In the genomic region with DNA sequence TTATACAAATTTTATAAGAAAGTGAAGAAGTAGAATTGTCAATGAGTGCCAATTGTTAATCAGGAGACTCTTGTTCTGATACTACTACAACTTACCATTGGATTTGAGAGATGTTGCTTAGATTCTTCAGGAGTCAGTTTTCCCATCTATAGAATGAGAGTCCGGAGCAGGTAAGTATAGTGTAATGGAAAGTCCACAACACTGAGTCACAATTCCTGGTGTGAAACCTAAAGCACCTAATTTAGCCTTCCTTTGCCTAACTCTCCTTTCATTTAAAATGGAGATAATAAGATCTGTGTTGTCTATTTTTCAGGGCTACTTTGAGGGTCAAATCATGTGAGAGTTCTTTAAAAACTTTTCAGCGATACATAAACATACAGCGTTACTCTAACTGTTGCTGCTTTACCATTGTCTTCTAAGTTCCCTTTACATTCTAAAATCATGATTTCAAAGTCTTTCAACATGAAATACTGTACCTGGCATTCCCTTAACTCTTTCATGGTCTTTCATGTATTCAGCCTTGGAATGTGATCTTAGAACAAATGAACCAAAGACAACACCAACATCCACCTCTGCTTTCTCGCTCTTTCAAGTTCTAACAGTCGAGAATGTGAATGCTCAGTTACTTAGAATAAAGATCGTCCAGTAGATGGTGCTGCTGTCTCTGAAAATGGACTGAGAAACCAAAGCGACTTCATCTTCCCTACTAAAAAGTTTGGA, we compare ENCODE assay signal across 8 cellular contexts.
DNase-seq lines count a peak whose midpoint lies in the region; ATAC-seq and TF ChIP-seq lines count a peak whose summit lies in the region.

No MANE protein-coding gene starts in this region.

- H3K4me1 ChIP-seq in iPS DF 6.9 (ENCODE audit: control insufficient read depth, insufficient read depth, low read length) = peaks cover 2% of the 10 kb centered on the region

- no peaks in the 10 kb centered on the region for H3K27me3 ChIP-seq in iPS DF 6.9 (ENCODE audit: control insufficient read depth, insufficient read depth, low read length)

- ATAC-seq in GM21723 (IDR thresholded peaks at IDR 0.05; ENCODE audit: unreplicated experiment) (peak; percentile 75), GM18870 (IDR thresholded peaks at IDR 0.05; ENCODE audit: unreplicated experiment) (no peak)
- no peak for ATAC-seq in stimulated activated effector memory CD8-positive, alpha-beta T cell treated with anti-CD3 and anti-CD28 coated beads, Interleukin-12 subunit alpha, Interleukin-12 subunit beta, amount 100 ng/mL, for 72 hours
- ATAC-seq in stimulated activated naive CD8-positive, alpha-beta T cell treated with anti-CD3 and anti-CD28 coated beads, Interleukin-15, Interleukin-2, amounts not matched to agents 100 U/mL and 50 U/mL, for 24 hours = no peak

- no peaks in the 10 kb centered on the region for H3K9me3 ChIP-seq in iPS DF 6.9 (ENCODE audit: control insufficient read depth, insufficient read depth, low read length)

- no CpG with 5 or more reads among the region's 7 CpGs for WGBS in iPS DF 6.9 (ENCODE audit: insufficient coverage, insufficient read length)

- DNase-seq in DMS153 treated with DMSO at 0.1 percent for 48 hours (lab: John Stamatoyannopoulos, UW; ENCODE audit: unreplicated experiment) (peak; percentile 76), NCI-H1930 (lab: John Stamatoyannopoulos, UW) (peak; percentile 42 to 46), iPS DF 6.9 (ENCODE audit: low read depth, low spot score) (peak; percentile 67)
- DNase-seq in stimulated activated effector memory CD8-positive, alpha-beta T cell treated with anti-CD3 and anti-CD28 coated beads, Interleukin-12 subunit alpha, Interleukin-12 subunit beta, amount 100 ng/mL, for 72 hours (ENCODE audit: low spot score in 2 of 2) = no peak
- DNase-seq in stimulated activated naive CD8-positive, alpha-beta T cell treated with anti-CD3 and anti-CD28 coated beads, Interleukin-15, Interleukin-2, amounts not matched to agents 100 U/mL and 50 U/mL, for 24 hours = no peak

- no peaks in the 10 kb centered on the region for H3K4me1 Mint-ChIP-seq in stimulated activated effector memory CD8-positive, alpha-beta T cell treated with anti-CD3 and anti-CD28 coated beads, Interleukin-12 subunit alpha, Interleukin-12 subunit beta, amount 100 ng/mL, for 72 hours

- H3K4me3 Mint-ChIP-seq in stimulated activated effector memory CD8-positive, alpha-beta T cell treated with anti-CD3 and anti-CD28 coated beads, Interleukin-12 subunit alpha, Interleukin-12 subunit beta, amount 100 ng/mL, for 72 hours = no peak overlapping the region

- H3K27ac ChIP-seq in VCaP (no peak overlapping the region), iPS DF 6.9 (ENCODE audit: low read length) (no peak overlapping the region)

- TF ChIP-seq CTCF in VCaP (conservative IDR thresholded peaks at IDR 0.05) = peak; percentile 76

- H3K36me3 Mint-ChIP-seq in stimulated activated effector memory CD8-positive, alpha-beta T cell treated with anti-CD3 and anti-CD28 coated beads, Interleukin-12 subunit alpha, Interleukin-12 subunit beta, amount 100 ng/mL, for 72 hours = no peaks in the 10 kb centered on the region

- H3K9me3 Mint-ChIP-seq in stimulated activated effector memory CD8-positive, alpha-beta T cell treated with anti-CD3 and anti-CD28 coated beads, Interleukin-12 subunit alpha, Interleukin-12 subunit beta, amount 100 ng/mL, for 72 hours = no peaks in the 10 kb centered on the region

- H3K36me3 ChIP-seq in iPS DF 6.9 (ENCODE audit: control insufficient read depth, insufficient read depth, low read length) = no peaks in the 10 kb centered on the region

- H3K4me3 ChIP-seq in iPS DF 6.9 (ENCODE audit: low read length) = no peak overlapping the region

- H3K27ac Mint-ChIP-seq in stimulated activated effector memory CD8-positive, alpha-beta T cell treated with anti-CD3 and anti-CD28 coated beads, Interleukin-12 subunit alpha, Interleukin-12 subunit beta, amount 100 ng/mL, for 72 hours = no peak overlapping the region

Comparison
In these comparisons a context has a peak if more than half of its experiments do, and no peak if none do; other contexts are left out.
1. DNase-seq: peak in DMS153 treated with DMSO at 0.1 percent for 48 hours (single experiment), NCI-H1930 (2 of 2) and iPS DF 6.9 (single experiment); none in stimulated activated effector memory CD8-positive, alpha-beta T cell treated with anti-CD3 and anti-CD28 coated beads, Interleukin-12 subunit alpha, Interleukin-12 subunit beta, amount 100 ng/mL, for 72 hours (0 of 2) and stimulated activated naive CD8-positive, alpha-beta T cell treated with anti-CD3 and anti-CD28 coated beads, Interleukin-15, Interleukin-2, amounts not matched to agents 100 U/mL and 50 U/mL, for 24 hours (single experiment).